In genomic region chr9:101387871-101388506, GRCh38 we compare ENCODE assay signal across 8 cellular contexts. TPM values are rescaled to one million over a fixed set of nuclear protein-coding genes. Genes with fewer than 3 reads are reported as not detected.
DNase-seq lines count a peak whose midpoint lies in the region; ATAC-seq and TF ChIP-seq lines count a peak whose summit lies in the region.

No MANE protein-coding gene starts in this region.

- DNase-seq in Right ventricle myocardium superior (no peak), cardiac septum (ENCODE audit: low spot score) (no peak), NCI-H2227 treated with DMSO at 0.1 percent for 48 hours (lab: John Stamatoyannopoulos, UW) (peak; percentile 3), astrocyte of the hippocampus (ENCODE audit: low read depth, low spot score) (peak; percentile 67), kidney epithelial cell (ENCODE audit: low read depth) (peak; percentile 16), cerebellar nuclear complex (lab: John Stamatoyannopoulos, UW) (no peak)
- no peak for DNase-seq in activated T-helper 1 cell treated with anti-CD3 and anti-CD28 coated beads, Interleukin-12 subunit alpha, Interleukin-12 subunit beta, Interleukin-2, Interleukin-4 antibody, amounts not matched to agents 30 ng/mL and 10 ng/mL and 1 ng/mL, durations not matched to agents 14 hours and 24 hours and 36 hours (ENCODE audit: low spot score)

- peaks cover 46% of the 10 kb centered on the region for H3K36me3 Mint-ChIP-seq in activated T-helper 1 cell treated with anti-CD3 and anti-CD28 coated beads, Interleukin-12 subunit alpha, Interleukin-12 subunit beta, Interleukin-2, Interleukin-4 antibody, amounts not matched to agents 30 ng/mL and 10 ng/mL and 1 ng/mL, durations not matched to agents 14 hours and 24 hours and 36 hours (ENCODE audit: low read depth)

- peaks cover 30% of the 10 kb centered on the region for H3K9me3 Mint-ChIP-seq in activated T-helper 1 cell treated with anti-CD3 and anti-CD28 coated beads, Interleukin-12 subunit alpha, Interleukin-12 subunit beta, Interleukin-2, Interleukin-4 antibody, amounts not matched to agents 30 ng/mL and 10 ng/mL and 1 ng/mL, durations not matched to agents 14 hours and 24 hours and 36 hours

- H3K27me3 Mint-ChIP-seq in activated T-helper 1 cell treated with anti-CD3 and anti-CD28 coated beads, Interleukin-12 subunit alpha, Interleukin-12 subunit beta, Interleukin-2, Interleukin-4 antibody, amounts not matched to agents 30 ng/mL and 10 ng/mL and 1 ng/mL, durations not matched to agents 14 hours and 24 hours and 36 hours (ENCODE audit: insufficient read depth), result no peaks in the 10 kb centered on the region

- H3K27me3 ChIP-seq in kidney epithelial cell (ENCODE audit: control insufficient read depth, insufficient read depth, low read length), result no peaks in the 10 kb centered on the region

- H3K4me3 ChIP-seq in kidney epithelial cell (ENCODE audit: low read depth, low read length), result no peak overlapping the region

- H3K36me3 ChIP-seq in kidney epithelial cell (ENCODE audit: control insufficient read depth, insufficient read depth, low read length), result no peaks in the 10 kb centered on the region

- peak; percentile 73 for TF ChIP-seq CTCF in kidney epithelial cell (IDR thresholded peaks at IDR 0.05; ENCODE audit: insufficient read depth, low read length, poor library complexity, severe bottlenecking)

- intact Hi-C loops in Right ventricle myocardium superior (cut with DNase I), result no loop called here
- intact Hi-C loops in cardiac septum (cut with DNase I), result no loop called here
- intact Hi-C loops in activated T-helper 1 cell treated with anti-CD3 and anti-CD28 coated beads, Interleukin-12 subunit alpha, Interleukin-12 subunit beta, Interleukin-2, Interleukin-4 antibody, amounts not matched to agents 30 ng/mL and 10 ng/mL and 1 ng/mL, durations not matched to agents 14 hours and 24 hours and 36 hours (cut with micrococcal nuclease), result no loop called here

- H3K27ac Mint-ChIP-seq in activated T-helper 1 cell treated with anti-CD3 and anti-CD28 coated beads, Interleukin-12 subunit alpha, Interleukin-12 subunit beta, Interleukin-2, Interleukin-4 antibody, amounts not matched to agents 30 ng/mL and 10 ng/mL and 1 ng/mL, durations not matched to agents 14 hours and 24 hours and 36 hours, result no peak overlapping the region

- H3K4me1 Mint-ChIP-seq in activated T-helper 1 cell treated with anti-CD3 and anti-CD28 coated beads, Interleukin-12 subunit alpha, Interleukin-12 subunit beta, Interleukin-2, Interleukin-4 antibody, amounts not matched to agents 30 ng/mL and 10 ng/mL and 1 ng/mL, durations not matched to agents 14 hours and 24 hours and 36 hours (ENCODE audit: low read depth), result peaks cover 8% of the 10 kb centered on the region

- no peak overlapping the region for H3K4me3 Mint-ChIP-seq in activated T-helper 1 cell treated with anti-CD3 and anti-CD28 coated beads, Interleukin-12 subunit alpha, Interleukin-12 subunit beta, Interleukin-2, Interleukin-4 antibody, amounts not matched to agents 30 ng/mL and 10 ng/mL and 1 ng/mL, durations not matched to agents 14 hours and 24 hours and 36 hours

- ATAC-seq in Right ventricle myocardium superior (ENCODE audit: poor library complexity) (peak; percentile 74), HG02973 (IDR thresholded peaks at IDR 0.05; ENCODE audit: unreplicated experiment) (peak; percentile 81)

RNA-seq across cellular contexts. Expression of gene BAAT, which starts 3.2 kb away (rescaled TPM):
- total RNA-seq in Right ventricle myocardium superior, result 0.08 TPM
- total RNA-seq in cardiac septum, result 0.22 TPM
- not detected in 2 replicates for total RNA-seq in kidney epithelial cell
- 0.08 TPM in 1 of 2 replicates, not detected in the other for total RNA-seq in activated T-helper 1 cell treated with anti-CD3 and anti-CD28 coated beads, Interleukin-12 subunit alpha, Interleukin-12 subunit beta, Interleukin-2, Interleukin-4 antibody, amounts not matched to agents 30 ng/mL and 10 ng/mL and 1 ng/mL, durations not matched to agents 14 hours and 24 hours and 36 hours

RNA-seq across cellular contexts. Expression of gene MRPL50, which starts 10.4 kb away (rescaled TPM):
- total RNA-seq in Right ventricle myocardium superior, result 16.5 TPM
- 14.1 TPM for total RNA-seq in cardiac septum
- 10.9 and 13.9 TPM in 2 replicates for total RNA-seq in kidney epithelial cell
- total RNA-seq in activated T-helper 1 cell treated with anti-CD3 and anti-CD28 coated beads, Interleukin-12 subunit alpha, Interleukin-12 subunit beta, Interleukin-2, Interleukin-4 antibody, amounts not matched to agents 30 ng/mL and 10 ng/mL and 1 ng/mL, durations not matched to agents 14 hours and 24 hours and 36 hours, result 16.3 and 16.6 TPM in 2 replicates

RNA-seq across cellular contexts. Expression of gene ZNF189, which starts 10.7 kb away (rescaled TPM):
- total RNA-seq in Right ventricle myocardium superior, result 14.6 TPM
- 18.8 TPM for total RNA-seq in cardiac septum
- total RNA-seq in kidney epithelial cell, result 11.0 and 13.4 TPM in 2 replicates
- 11.7 and 11.8 TPM in 2 replicates for total RNA-seq in activated T-helper 1 cell treated with anti-CD3 and anti-CD28 coated beads, Interleukin-12 subunit alpha, Interleukin-12 subunit beta, Interleukin-2, Interleukin-4 antibody, amounts not matched to agents 30 ng/mL and 10 ng/mL and 1 ng/mL, durations not matched to agents 14 hours and 24 hours and 36 hours

RNA-seq across cellular contexts. Expression of gene ALDOB, which starts 47.6 kb away (rescaled TPM):
- total RNA-seq in Right ventricle myocardium superior (0.56 TPM), cardiac septum (0.13 TPM), kidney epithelial cell (not detected in 2 replicates)
- total RNA-seq in activated T-helper 1 cell treated with anti-CD3 and anti-CD28 coated beads, Interleukin-12 subunit alpha, Interleukin-12 subunit beta, Interleukin-2, Interleukin-4 antibody, amounts not matched to agents 30 ng/mL and 10 ng/mL and 1 ng/mL, durations not matched to agents 14 hours and 24 hours and 36 hours, result not detected in 2 replicates

Comparison
In these comparisons a context has a peak if more than half of its experiments do, and no peak if none do; other contexts are left out.
1. DNase-seq: peak in NCI-H2227 treated with DMSO at 0.1 percent for 48 hours (single experiment), astrocyte of the hippocampus (single experiment) and kidney epithelial cell (single experiment); none in Right ventricle myocardium superior (single experiment), cardiac septum (single experiment), activated T-helper 1 cell treated with anti-CD3 and anti-CD28 coated beads, Interleukin-12 subunit alpha, Interleukin-12 subunit beta, Interleukin-2, Interleukin-4 antibody, amounts not matched to agents 30 ng/mL and 10 ng/mL and 1 ng/mL, durations not matched to agents 14 hours and 24 hours and 36 hours (single experiment) and cerebellar nuclear complex (0 of 2).